Comparison of ENCODE assay signal across 13 cellular contexts in genomic region chr7:434891-435486, GRCh38.
DNase-seq lines count a peak whose midpoint lies in the region; ATAC-seq, FAIRE-seq and TF ChIP-seq lines count a peak whose summit lies in the region.
"Had no signal": no experiment of that assay in that cellular context is flagged by ENCODE, and none has a peak within 500 bp of the region (broad histone marks: within the 10 kb centered on the region; RNA-seq: fewer than 3 reads in every experiment).

No MANE protein-coding gene starts in this region.

- TF ChIP-seq RAD21 in K562 (CRISPR knock-in tag; conservative IDR thresholded peaks at IDR 0.05 in 1 of 2, IDR thresholded peaks at IDR 0.05 in 1 of 2), result no peak

- in situ Hi-C loops in mammary epithelial cell (cut with MboI; ENCODE audit: low sequenced_read_pairs in 2 of 2) (no loop called here), K562 (cut with MboI) (no loop called here)

- ATAC-seq in K562 (no peak), right lobe of liver (peak in 3 of 4 donors; percentile 41 to 45 (median 42)), upper lobe of left lung (ENCODE audit: low FRiP score in 2 of 2) (no peak)

- intact Hi-C loops in breast epithelium (cut with DNase I; ENCODE audit: low total_unique reads) (no loop called here), mammary epithelial cell (cut with micrococcal nuclease) (no loop called here), K562 (cut with micrococcal nuclease) (no loop called here), right lobe of liver (cut with DNase I) (no loop called here)

- H3K4me2 ChIP-seq in mammary epithelial cell (ENCODE audit: insufficient read depth, low read depth, low read length), result no peak overlapping the region
- peak overlapping the region; percentile 38 for H3K4me2 ChIP-seq in K562 (ENCODE audit: insufficient read depth, low read length)

- H3K27ac ChIP-seq in breast epithelium (no peak overlapping the region), mammary epithelial cell (ENCODE audit: insufficient read depth, low read depth, low read length) (no peak overlapping the region), K562 (ENCODE audit: extremely low read depth, low read depth, low read length) (no peak overlapping the region; the same call in 2 of the 3 replicates), right lobe of liver (no peak overlapping the region), upper lobe of left lung (peak overlapping the region in 1 of 4 donors; percentile 1), substantia nigra (ENCODE audit: low read depth, low read length, poor library complexity, severe bottlenecking) (no peak overlapping the region)
- H3K27ac ChIP-seq: coronary artery had no signal

- TF ChIP-seq CTCF in breast epithelium (IDR thresholded peaks at IDR 0.05) (no peak), mammary epithelial cell (conservative IDR thresholded peaks at IDR 0.05 in 1 of 2, IDR thresholded peaks at IDR 0.05 in 1 of 2; ENCODE audit: extremely low read depth in 1 of 2, insufficient read depth in 1 of 2, low read depth in 1 of 2, low read length in 2 of 2) (no peak), K562 (IDR thresholded peaks at IDR 0.05 in 2 of 3, conservative IDR thresholded peaks at IDR 0.05 in 1 of 3; ENCODE audit: insufficient read depth in 2 of 3, low read depth in 1 of 3, low read length in 3 of 3) (no peak), right lobe of liver (IDR thresholded peaks at IDR 0.05) (no peak), upper lobe of left lung (IDR thresholded peaks at IDR 0.05) (no peak)

- H3K9ac ChIP-seq in mammary epithelial cell (ENCODE audit: insufficient read depth, low read length) (no peak overlapping the region), K562 (ENCODE audit: insufficient read depth in 1 of 2, low read depth in 2 of 2, low read length in 2 of 2) (peak overlapping the region in 1 of 2 experiments; percentile 45; a peak in 1 of 4 replicates)

- H3K4me1 ChIP-seq in breast epithelium, result no peaks in the 10 kb centered on the region
- peaks cover 13% of the 10 kb centered on the region for H3K4me1 ChIP-seq in mammary epithelial cell (ENCODE audit: insufficient read depth, low read length)
- peaks cover 0 to 61% of the 10 kb centered on the region in 2 experiments; a peak in 2 of 5 replicates for H3K4me1 ChIP-seq in K562 (replicated peaks in 1 of 2; ENCODE audit: control insufficient read depth in 2 of 2, insufficient read depth in 2 of 2, low read length in 2 of 2)
- H3K4me1 ChIP-seq in right lobe of liver, result no peaks in the 10 kb centered on the region
- peaks cover 0 to 17% (median 0%) of the 10 kb centered on the region in 4 donors for H3K4me1 ChIP-seq in upper lobe of left lung

- H3K79me2 ChIP-seq in mammary epithelial cell (ENCODE audit: insufficient read depth, low read length), result no peaks in the 10 kb centered on the region
- no peaks in the 10 kb centered on the region for H3K79me2 ChIP-seq in K562 (ENCODE audit: control insufficient read depth, insufficient read depth, low read length)

- H3K27me3 ChIP-seq in breast epithelium, result no peaks in the 10 kb centered on the region
- no peaks in the 10 kb centered on the region for H3K27me3 ChIP-seq in mammary epithelial cell (ENCODE audit: insufficient read depth, low read length)
- H3K27me3 ChIP-seq in K562 (ENCODE audit: control insufficient read depth in 2 of 2, insufficient read depth in 2 of 2, low read length in 2 of 2), result peaks cover 33 to 93% of the 10 kb centered on the region in 2 experiments
- H3K27me3 ChIP-seq in right lobe of liver, result no peaks in the 10 kb centered on the region
- H3K27me3 ChIP-seq in upper lobe of left lung, result no peaks in the 10 kb centered on the region

- dilution Hi-C loops in mammary epithelial cell (cut with HindIII; ENCODE audit: low sequenced_read_pairs), result loop anchor here (10.0 kb wide), 1 partner anchor 60 kb away; no protein-coding TSS in a partner anchor

- TF ChIP-seq POLR2A in breast epithelium (IDR thresholded peaks at IDR 0.05) (no peak), K562 (conservative IDR thresholded peaks at IDR 0.05) (no peak), right lobe of liver (IDR thresholded peaks at IDR 0.05) (no peak), upper lobe of left lung (IDR thresholded peaks at IDR 0.05) (no peak)

- TF ChIP-seq EP300 in K562 (IDR thresholded peaks at IDR 0.05; ENCODE audit: low read length) (no peak), upper lobe of left lung (IDR thresholded peaks at IDR 0.05) (no peak)

- H3K9me1 ChIP-seq in K562 (ENCODE audit: control insufficient read depth, insufficient read depth, low read length), result no peaks in the 10 kb centered on the region

- POLR2A ChIA-PET in K562 (lab: Yijun Ruan, JAX), result interaction anchor here (1.4 kb wide), 1 partner anchor 14 kb away, joined by 3 read pairs; no protein-coding TSS in a partner anchor

- BruUV-seq in mammary epithelial cell (replicated peaks; lab: Mats Ljungman, UMichigan) (no TSS peak), K562 (replicated peaks; lab: Mats Ljungman, UMichigan) (no TSS peak)

- DNase-seq in breast epithelium (ENCODE audit: low spot score in 2 of 2) (no peak), mammary epithelial cell (no peak), K562 (ENCODE audit: extremely low read depth in 1 of 4, low spot score in 3 of 4) (no peak), right lobe of liver (peak in 1 of 3 donors; percentile 19), upper lobe of left lung (peak in 1 of 2 donors; percentile 52), nucleus accumbens (lab: John Stamatoyannopoulos, UW) (no peak), substantia nigra (lab: John Stamatoyannopoulos, UW) (no peak), NCI-H1436 (lab: John Stamatoyannopoulos, UW) (no peak)
- DNase-seq: activated CD8-positive, alpha-beta memory T cell treated with anti-CD3 and anti-CD28 coated beads, Interleukin-2, amount 50 U/mL, for 4 hours; AML-193; KG1; NCI-H446 treated with DMSO at 0.1 percent for 48 hours had no signal

- H3K9me3 ChIP-seq in breast epithelium (no peaks in the 10 kb centered on the region), mammary epithelial cell (replicated peaks; ENCODE audit: insufficient read depth, low read length) (no peaks in the 10 kb centered on the region), K562 (replicated peaks; ENCODE audit: control insufficient read depth, insufficient read depth, low read depth, low read length) (no peaks in the 10 kb centered on the region), right lobe of liver (no peaks in the 10 kb centered on the region), upper lobe of left lung (no peaks in the 10 kb centered on the region)

- no peak for FAIRE-seq in K562 (lab: Jason Lieb, UNC)

- H4K20me1 ChIP-seq in mammary epithelial cell (ENCODE audit: insufficient read depth, low read length) (no peaks in the 10 kb centered on the region), K562 (replicated peaks; ENCODE audit: control insufficient read depth, insufficient read depth, low read length) (0 out of 2 replicates have a peak, but pooled peaks cover 9% of the 10 kb centered on the region)

- H2AFZ ChIP-seq in mammary epithelial cell (ENCODE audit: low read depth, low read length) (no peak overlapping the region), K562 (ENCODE audit: low read depth, low read length) (peak overlapping the region; percentile 17; the same call in 1 of the 2 replicates)

- CTCF ChIA-PET in mammary epithelial cell (lab: Charles Lee; ENCODE audit: low non-redundant PET), result no interaction called here
- CTCF ChIA-PET in K562 (lab: Yijun Ruan, JAX; ENCODE audit: low intra/inter-chr PET ratio), result no interaction called here

- no peaks in the 10 kb centered on the region for H3K36me3 ChIP-seq in breast epithelium
- H3K36me3 ChIP-seq in mammary epithelial cell (ENCODE audit: insufficient read depth, low read length), result no peaks in the 10 kb centered on the region
- no peaks in the 10 kb centered on the region for H3K36me3 ChIP-seq in K562 (ENCODE audit: control insufficient read depth, insufficient read depth, low read length)
- H3K36me3 ChIP-seq in right lobe of liver, result no peaks in the 10 kb centered on the region
- H3K36me3 ChIP-seq in upper lobe of left lung, result no peaks in the 10 kb centered on the region

- H3K4me3 ChIP-seq in breast epithelium (peak overlapping the region; percentile 12 to 40 (median 15)), mammary epithelial cell (replicated peaks in 1 of 3; ENCODE audit: insufficient read depth in 1 of 3, low read depth in 2 of 3, low read length in 3 of 3) (no peak overlapping the region), K562 (no peak overlapping the region), right lobe of liver (no peak overlapping the region), upper lobe of left lung (peak overlapping the region in 3 of 4 donors; percentile 14 to 32 (median 15))
- H3K4me3 ChIP-seq: coronary artery had no signal

- WGBS in mammary epithelial cell (ENCODE audit: low coverage, missing lambda C conversion rate), result 87% methylated on average over 20 of the region's 31 CpGs
- 8% methylated on average over 30 of the region's 31 CpGs for WGBS in K562 (ENCODE audit: insufficient coverage, low coverage, missing lambda C conversion rate)
- WGBS in right lobe of liver (ENCODE audit: insufficient coverage, low coverage, low lambda C conversion rate, missing lambda C conversion rate), result 31% methylated on average over 20 of the region's 31 CpGs
- 31 to 34% methylated on average over 26 to 31 of the region's 31 CpGs for WGBS in upper lobe of left lung, 2 donors

TF ChIP-seq in K562, 482 proteins besides CTCF, POLR2A, EP300 and RAD21 (continues in another document):
- TF ChIP-seq MEIS2 (IDR thresholded peaks at IDR 0.05; ENCODE audit: partially characterized antibody) (peak; percentile 2), CBFA2T3 (IDR thresholded peaks at IDR 0.05) (no peak), CCNT2 (IDR thresholded peaks at IDR 0.05; ENCODE audit: borderline replicate concordance, extremely low read depth, insufficient read length, low read depth, low read length) (no peak), PKNOX1 (IDR thresholded peaks at IDR 0.05) (peak; percentile 93), NR4A1 (CRISPR knock-in tag; IDR thresholded peaks at IDR 0.05) (no peak), NR4A1 (tag; IDR thresholded peaks at IDR 0.05) (no peak)

Comparison
In these comparisons a context has a peak if more than half of its experiments do, and no peak if none do; other contexts are left out.
1. H3K4me3 ChIP-seq: peak in breast epithelium (3 of 3) and upper lobe of left lung (3 of 4); none in mammary epithelial cell (0 of 3), K562 (single experiment) and right lobe of liver (0 of 3).
2. ATAC-seq: peak in right lobe of liver (3 of 4); none in K562 (single experiment) and upper lobe of left lung (0 of 2).